ENCODE assay signal across 8 cellular contexts in genomic region chr7:39623312-39624201, GRCh38. TPM values are rescaled to one million over a fixed set of nuclear protein-coding genes. Genes with fewer than 3 reads are reported as not detected.
A peak's percentile ranks its signal among the peaks of the same experiment; 100 is the strongest.
DNase-seq lines count a peak whose midpoint lies in the region; ATAC-seq and TF ChIP-seq lines count a peak whose summit lies in the region.

Gene RALA, plus strand, starts transcription at chr7:39623572. Its CDS starts 63,096 bp downstream, at chr7:39686668.

- H3K27ac ChIP-seq in angular gyrus (ENCODE audit: low read depth, low read length), result peak within 1 kb of the TSS; percentile 84
- peak within 1 kb of the TSS; percentile 80 to 92 for H3K27ac ChIP-seq in prostate gland

- no peaks in the 10 kb centered on the region for H3K9me3 ChIP-seq in prostate gland

- WGBS in prostate gland, result under 1% methylated on average over 68 of the region's 100 CpGs

- DNase-seq in NCI-H187 (lab: John Stamatoyannopoulos, UW) (peak; percentile 55 to 84), T-helper 2 cell (peak; percentile 74 to 94 (median 84)), left ventricle myocardium superior (peak; percentile 96), prostate gland (ENCODE audit: low spot score) (peak; percentile 91), ureter (ENCODE audit: low spot score) (peak; percentile 96)

- H3K36me3 ChIP-seq in prostate gland, result no peaks in the 10 kb centered on the region

- ATAC-seq in GM18498 (IDR thresholded peaks at IDR 0.05; ENCODE audit: unreplicated experiment), result peak; percentile 96
- ATAC-seq in HG02884 (IDR thresholded peaks at IDR 0.05; ENCODE audit: unreplicated experiment), result peak; percentile 91
- ATAC-seq in left ventricle myocardium superior, result peak; percentile 98

- no peaks in the 10 kb centered on the region for H3K4me1 ChIP-seq in prostate gland (replicated peaks)

- no peaks in the 10 kb centered on the region for H3K27me3 ChIP-seq in prostate gland (replicated peaks; ENCODE audit: insufficient read depth)

- peak; percentile 82 for TF ChIP-seq POLR2A in prostate gland (IDR thresholded peaks at IDR 0.05)

- intact Hi-C loops in left ventricle myocardium superior (cut with micrococcal nuclease), result no loop called here
- intact Hi-C loops in prostate gland (cut with DNase I), result no loop called here

- peak in 1 of 4 experiments; percentile 15 for TF ChIP-seq CTCF in prostate gland (IDR thresholded peaks at IDR 0.05)

- H3K4me3 ChIP-seq in prostate gland, result peak within 1 kb of the TSS; percentile 92 to 95

RNA-seq across cellular contexts. Expression of gene RALA, which starts in this region (rescaled TPM):
- 38.0 TPM for total RNA-seq in left ventricle myocardium superior
- total RNA-seq in prostate gland, result 10 to 100 TPM; 11.9 to 14.7 TPM
- 20.0 TPM for total RNA-seq in ureter

Comparison
In these comparisons a context has a peak if more than half of its experiments do, and no peak if none do; other contexts are left out.
1. Peak in every context shown above with its lines: DNase-seq, ATAC-seq, H3K4me3 ChIP-seq and H3K27ac ChIP-seq.